In genomic region chr3:71304684-71305083, GRCh38 we compare ENCODE assay signal across 8 cellular contexts.
DNase-seq lines count a peak whose midpoint lies in the region; ATAC-seq and TF ChIP-seq lines count a peak whose summit lies in the region.

No MANE protein-coding gene starts in this region.

- H3K27me3 Mint-ChIP-seq in stimulated activated naive CD8-positive, alpha-beta T cell treated with anti-CD3 and anti-CD28 coated beads, Interleukin-15, Interleukin-2, amounts not matched to agents 100 ng/mL and 50 ng/mL, for 24 hours: no peaks in the 10 kb centered on the region

- H3K4me3 Mint-ChIP-seq in stimulated activated naive CD8-positive, alpha-beta T cell treated with anti-CD3 and anti-CD28 coated beads, Interleukin-15, Interleukin-2, amounts not matched to agents 100 ng/mL and 50 ng/mL, for 24 hours: peak overlapping the region; percentile 89

- no peaks in the 10 kb centered on the region for H3K27me3 ChIP-seq in testis

- peaks cover 91% of the 10 kb centered on the region for H3K4me1 Mint-ChIP-seq in stimulated activated naive CD8-positive, alpha-beta T cell treated with anti-CD3 and anti-CD28 coated beads, Interleukin-15, Interleukin-2, amounts not matched to agents 100 ng/mL and 50 ng/mL, for 24 hours (ENCODE audit: low read depth)

- ATAC-seq in stimulated activated naive CD8-positive, alpha-beta T cell treated with anti-CD3 and anti-CD28 coated beads, Interleukin-15, Interleukin-2, amounts not matched to agents 100 U/mL and 50 U/mL, for 24 hours: no peak
- ATAC-seq in HG02763 (IDR thresholded peaks at IDR 0.05; ENCODE audit: unreplicated experiment) (no peak), GM21825 (IDR thresholded peaks at IDR 0.05; ENCODE audit: unreplicated experiment) (no peak), HG02798 (IDR thresholded peaks at IDR 0.05; ENCODE audit: poor library complexity, unreplicated experiment) (no peak)

- no peaks in the 10 kb centered on the region for H3K36me3 ChIP-seq in testis (ENCODE audit: low read depth, missing control alignments)

- no peak overlapping the region for H3K27ac ChIP-seq in testis

- no peak for DNase-seq in stimulated activated naive CD8-positive, alpha-beta T cell treated with anti-CD3 and anti-CD28 coated beads, Interleukin-15, Interleukin-2, amounts not matched to agents 100 U/mL and 50 U/mL, for 24 hours
- DNase-seq in dedifferentiated amniotic fluid mesenchymal stem cell (ENCODE audit: extremely low spot score) (peak; percentile 32), lung microvascular endothelial cell (ENCODE audit: low read depth in 2 of 2) (peak; percentile 80 to 85), testis (peak; percentile 55)

- 42 to 46% methylated on average over 3 of the region's 3 CpGs for WGBS in testis, 2 donors

- no peaks in the 10 kb centered on the region for H3K9me3 Mint-ChIP-seq in stimulated activated naive CD8-positive, alpha-beta T cell treated with anti-CD3 and anti-CD28 coated beads, Interleukin-15, Interleukin-2, amounts not matched to agents 100 ng/mL and 50 ng/mL, for 24 hours

- no peaks in the 10 kb centered on the region for H3K4me1 ChIP-seq in testis

- no peak for TF ChIP-seq POLR2A in testis (IDR thresholded peaks at IDR 0.05)

- H3K27ac Mint-ChIP-seq in stimulated activated naive CD8-positive, alpha-beta T cell treated with anti-CD3 and anti-CD28 coated beads, Interleukin-15, Interleukin-2, amounts not matched to agents 100 ng/mL and 50 ng/mL, for 24 hours: peak overlapping the region; percentile 99

- H3K9me3 ChIP-seq in testis: no peaks in the 10 kb centered on the region

- peak; percentile 16 to 34 (median 26) for TF ChIP-seq CTCF in testis (IDR thresholded peaks at IDR 0.05)

- peaks cover 20% of the 10 kb centered on the region for H3K36me3 Mint-ChIP-seq in stimulated activated naive CD8-positive, alpha-beta T cell treated with anti-CD3 and anti-CD28 coated beads, Interleukin-15, Interleukin-2, amounts not matched to agents 100 ng/mL and 50 ng/mL, for 24 hours (ENCODE audit: low read depth)

- H3K4me3 ChIP-seq in testis: no peak overlapping the region

- intact Hi-C loops in testis (cut with DNase I; ENCODE audit: low total_unique reads): no loop called here
